Comparison of ENCODE assay signal across 22 cellular contexts in the genomic region with DNA sequence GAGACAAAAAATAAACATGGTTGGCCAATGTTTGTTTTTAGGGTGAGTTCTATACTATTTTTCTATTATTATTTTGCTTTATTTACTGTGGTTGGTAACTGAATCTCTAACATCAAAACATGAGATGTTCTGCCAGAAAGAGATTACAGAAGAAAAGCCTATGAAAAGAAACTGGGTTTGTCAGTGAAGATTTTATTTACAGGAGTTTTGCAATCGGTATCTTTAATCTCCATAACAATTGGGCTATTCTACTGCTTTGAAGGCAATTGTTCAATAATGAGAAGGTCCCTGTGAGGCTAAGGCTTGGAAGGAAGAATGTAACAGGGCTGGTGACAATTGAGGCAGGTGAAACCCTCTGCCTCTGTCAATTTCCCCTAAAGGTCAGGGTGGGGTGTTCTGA.
DNase-seq lines count a peak whose midpoint lies in the region; ATAC-seq and TF ChIP-seq lines count a peak whose summit lies in the region.
"Had no signal": no experiment of that assay in that cellular context is flagged by ENCODE, and none has a peak within 500 bp of the region (broad histone marks: within the 10 kb centered on the region; RNA-seq: fewer than 3 reads in every experiment).

No MANE protein-coding gene starts in this region.

- H3K4me3 Mint-ChIP-seq in CD4-positive, alpha-beta T cell, result no peak overlapping the region
- no peak overlapping the region for H3K4me3 Mint-ChIP-seq in central memory CD8-positive, alpha-beta T cell
- H3K4me3 Mint-ChIP-seq in osteocyte (ENCODE audit: unreplicated experiment), result no peak overlapping the region
- H3K4me3 Mint-ChIP-seq: activated CD8-positive, alpha-beta T cell treated with anti-CD3 and anti-CD28 coated beads for 36 hours; dendritic cell treated with granulocyte-macrophage colony-stimulating factor and Interleukin-4, amounts not matched to agents 40 ng/mL and 50 ng/mL, for 4 days had no signal

- no peak for TF ChIP-seq CTCF in CD4-positive, alpha-beta T cell (IDR thresholded peaks at IDR 0.05)
- TF ChIP-seq CTCF in gastrocnemius medialis (IDR thresholded peaks at IDR 0.05 in 4 of 5, conservative IDR thresholded peaks at IDR 0.05 in 1 of 5) (no peak), osteocyte (IDR thresholded peaks at IDR 0.05) (no peak)

- no peaks in the 10 kb centered on the region for H3K27me3 ChIP-seq in CD4-positive, alpha-beta T cell (ENCODE audit: control insufficient read depth, insufficient read depth, low read length)
- H3K27me3 ChIP-seq in H7 (ENCODE audit: control insufficient read depth, insufficient read depth, low read length) (no peaks in the 10 kb centered on the region), gastrocnemius medialis (no peaks in the 10 kb centered on the region)

- in situ Hi-C loops in gastrocnemius medialis (cut with MboI; ENCODE audit: low sequenced_read_pairs in 4 of 4), result no loop called here

- peak overlapping the region; percentile 24 for H3K27ac Mint-ChIP-seq in CD4-positive, alpha-beta T cell
- H3K27ac Mint-ChIP-seq in central memory CD8-positive, alpha-beta T cell (ENCODE audit: low read depth), result peak overlapping the region; percentile 38
- H3K27ac Mint-ChIP-seq in osteocyte (ENCODE audit: unreplicated experiment), result no peak overlapping the region
- H3K27ac Mint-ChIP-seq: activated CD8-positive, alpha-beta T cell treated with anti-CD3 and anti-CD28 coated beads for 36 hours; dendritic cell treated with granulocyte-macrophage colony-stimulating factor and Interleukin-4, amounts not matched to agents 40 ng/mL and 50 ng/mL, for 4 days had no signal

- intact Hi-C loops in CD4-positive, alpha-beta T cell (cut with DNase I, micrococcal nuclease), result no loop called here
- intact Hi-C loops in gastrocnemius medialis (cut with DNase I; ENCODE audit: low total_unique reads), result no loop called here

- POLR2A ChIA-PET in CD4-positive, alpha-beta T cell (lab: Charles Lee), result interaction anchor here (1.7 kb wide), 1 partner anchor 219 kb away, joined by 3 read pairs; no protein-coding TSS in a partner anchor

- peaks cover 96% of the 10 kb centered on the region for H3K36me3 Mint-ChIP-seq in CD4-positive, alpha-beta T cell (ENCODE audit: low read depth)
- peaks cover 53% of the 10 kb centered on the region for H3K36me3 Mint-ChIP-seq in central memory CD8-positive, alpha-beta T cell (ENCODE audit: insufficient read depth)
- H3K36me3 Mint-ChIP-seq in osteocyte (ENCODE audit: unreplicated experiment), result peaks cover 47% of the 10 kb centered on the region

- no peaks in the 10 kb centered on the region for H3K9me3 Mint-ChIP-seq in CD4-positive, alpha-beta T cell
- peaks cover 7% of the 10 kb centered on the region for H3K9me3 Mint-ChIP-seq in central memory CD8-positive, alpha-beta T cell
- H3K9me3 Mint-ChIP-seq in osteocyte (ENCODE audit: unreplicated experiment), result peaks cover 5% of the 10 kb centered on the region
- H3K9me3 Mint-ChIP-seq: dendritic cell treated with granulocyte-macrophage colony-stimulating factor and Interleukin-4, amounts not matched to agents 40 ng/mL and 50 ng/mL, for 4 days had no signal

- CTCF ChIA-PET in CD4-positive, alpha-beta T cell (lab: Charles Lee), result no interaction called here

- H3K4me3 ChIP-seq in H7 (ENCODE audit: insufficient read depth, low read depth, low read length), result no peak overlapping the region
- H3K4me3 ChIP-seq in gastrocnemius medialis, result no peak overlapping the region
- H3K4me3 ChIP-seq: thoracic aorta had no signal

- H3K27ac ChIP-seq in CD4-positive, alpha-beta T cell (ENCODE audit: low read depth, low read length), result no peak overlapping the region
- H3K27ac ChIP-seq in gastrocnemius medialis, result peak overlapping the region in 3 of 4 donors; percentile 3 to 21 (median 15)
- H3K27ac ChIP-seq: C4-2B, thoracic aorta had no signal

- H3K36me3 ChIP-seq in H7 (replicated peaks; ENCODE audit: control insufficient read depth, insufficient read depth, low read length) (no peaks in the 10 kb centered on the region), gastrocnemius medialis (peaks cover 0 to 30% of the 10 kb centered on the region in 2 donors)
- H3K36me3 ChIP-seq: thoracic aorta had no signal

- no peak for TF ChIP-seq POLR2A in gastrocnemius medialis (IDR thresholded peaks at IDR 0.05)

- no peak for DNase-seq in CD4-positive, alpha-beta T cell
- DNase-seq in H7 (peak; percentile 47), gastrocnemius medialis (no peak), osteocyte (ENCODE audit: extremely low spot score, unreplicated experiment) (no peak)
- DNase-seq in central memory CD8-positive, alpha-beta T cell (ENCODE audit: low spot score in 2 of 2), result no peak
- DNase-seq: activated CD8-positive, alpha-beta T cell treated with anti-CD3 and anti-CD28 coated beads for 36 hours; activated naive CD4-positive, alpha-beta T cell; caudate nucleus; Kasumi-1; NCI-H1694 treated with DMSO at 0.1 percent for 48 hours; NCI-H2171 treated with DMSO at 0.1 percent for 48 hours; NCI-H524; occipital lobe; SHP77 treated with DMSO at 0.1 percent for 48 hours; SW 1271 had no signal

- H3K4me1 Mint-ChIP-seq in CD4-positive, alpha-beta T cell (ENCODE audit: low read depth), result peaks cover 15% of the 10 kb centered on the region
- H3K4me1 Mint-ChIP-seq in central memory CD8-positive, alpha-beta T cell, result peaks cover 40% of the 10 kb centered on the region
- no peaks in the 10 kb centered on the region for H3K4me1 Mint-ChIP-seq in osteocyte (ENCODE audit: unreplicated experiment)

- H3K9me3 ChIP-seq in CD4-positive, alpha-beta T cell (ENCODE audit: control insufficient read depth, low read length), result peaks cover 4% of the 10 kb centered on the region
- H3K9me3 ChIP-seq in gastrocnemius medialis, result no peaks in the 10 kb centered on the region
- H3K9me3 ChIP-seq: thoracic aorta had no signal

- H3K27me3 Mint-ChIP-seq in CD4-positive, alpha-beta T cell, result no peaks in the 10 kb centered on the region
- H3K27me3 Mint-ChIP-seq in central memory CD8-positive, alpha-beta T cell, result no peaks in the 10 kb centered on the region
- no peaks in the 10 kb centered on the region for H3K27me3 Mint-ChIP-seq in osteocyte (ENCODE audit: unreplicated experiment)
- H3K27me3 Mint-ChIP-seq: activated CD8-positive, alpha-beta T cell treated with anti-CD3 and anti-CD28 coated beads for 36 hours; dendritic cell treated with granulocyte-macrophage colony-stimulating factor and Interleukin-4, amounts not matched to agents 40 ng/mL and 50 ng/mL, for 4 days had no signal

- peaks cover 6 to 10% of the 10 kb centered on the region in 2 donors for H3K4me1 ChIP-seq in gastrocnemius medialis

- ATAC-seq in CD4-positive, alpha-beta T cell (ENCODE audit: poor library complexity), result no peak
- no peak for ATAC-seq in central memory CD8-positive, alpha-beta T cell (replicated peaks; ENCODE audit: extremely low read depth, poor library complexity, severe bottlenecking)
- ATAC-seq in gastrocnemius medialis, result peak in 1 of 2 donors; percentile 33
- ATAC-seq in GM18519 (IDR thresholded peaks at IDR 0.05; ENCODE audit: low FRiP score, unreplicated experiment), result no peak
- ATAC-seq in HG03175 (IDR thresholded peaks at IDR 0.05; ENCODE audit: unreplicated experiment), result no peak
- ATAC-seq: activated CD4-positive, CD25-positive, alpha-beta regulatory T cell treated with anti-CD3 and anti-CD28 coated beads, Interleukin-2, amount 50 U/mL, for 24 hours; activated CD8-positive, alpha-beta T cell treated with anti-CD3 and anti-CD28 coated beads for 36 hours; Panc1 had no signal
